1 cellular context compared by ENCODE assay signal in genomic region chr6:113190170-113190569, GRCh38.
TF ChIP-seq lines count a peak whose summit lies in the region.

No MANE protein-coding gene starts in this region.

TF ChIP-seq in SK-N-SH treated with all-trans-retinoic acid at 6 μM for 48 hours, 23 proteins besides CTCF, POLR2A, EP300 and RAD21 (continued from another document):
- TF ChIP-seq PATZ1 (CRISPR knock-in tag; IDR thresholded peaks at IDR 0.05; ENCODE audit: borderline replicate concordance): no peak
- TF ChIP-seq, protein P1, sequence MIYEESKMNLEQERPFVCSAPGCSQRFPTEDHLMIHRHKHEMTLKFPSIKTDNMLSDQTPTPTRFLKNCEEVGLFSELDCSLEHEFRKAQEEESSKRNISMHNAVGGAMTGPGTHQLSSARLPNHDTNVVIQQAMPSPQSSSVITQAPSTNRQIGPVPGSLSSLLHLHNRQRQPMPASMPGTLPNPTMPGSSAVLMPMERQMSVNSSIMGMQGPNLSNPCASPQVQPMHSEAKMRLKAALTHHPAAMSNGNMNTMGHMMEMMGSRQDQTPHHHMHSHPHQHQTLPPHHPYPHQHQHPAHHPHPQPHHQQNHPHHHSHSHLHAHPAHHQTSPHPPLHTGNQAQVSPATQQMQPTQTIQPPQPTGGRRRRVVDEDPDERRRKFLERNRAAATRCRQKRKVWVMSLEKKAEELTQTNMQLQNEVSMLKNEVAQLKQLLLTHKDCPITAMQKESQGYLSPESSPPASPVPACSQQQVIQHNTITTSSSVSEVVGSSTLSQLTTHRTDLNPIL (CRISPR knock-in tag; IDR thresholded peaks at IDR 0.05; ENCODE audit: low read depth): no peak
- TF ChIP-seq ARNTL (CRISPR knock-in tag; IDR thresholded peaks at IDR 0.05; ENCODE audit: borderline replicate concordance, low read depth): no peak
- TF ChIP-seq, protein P2, sequence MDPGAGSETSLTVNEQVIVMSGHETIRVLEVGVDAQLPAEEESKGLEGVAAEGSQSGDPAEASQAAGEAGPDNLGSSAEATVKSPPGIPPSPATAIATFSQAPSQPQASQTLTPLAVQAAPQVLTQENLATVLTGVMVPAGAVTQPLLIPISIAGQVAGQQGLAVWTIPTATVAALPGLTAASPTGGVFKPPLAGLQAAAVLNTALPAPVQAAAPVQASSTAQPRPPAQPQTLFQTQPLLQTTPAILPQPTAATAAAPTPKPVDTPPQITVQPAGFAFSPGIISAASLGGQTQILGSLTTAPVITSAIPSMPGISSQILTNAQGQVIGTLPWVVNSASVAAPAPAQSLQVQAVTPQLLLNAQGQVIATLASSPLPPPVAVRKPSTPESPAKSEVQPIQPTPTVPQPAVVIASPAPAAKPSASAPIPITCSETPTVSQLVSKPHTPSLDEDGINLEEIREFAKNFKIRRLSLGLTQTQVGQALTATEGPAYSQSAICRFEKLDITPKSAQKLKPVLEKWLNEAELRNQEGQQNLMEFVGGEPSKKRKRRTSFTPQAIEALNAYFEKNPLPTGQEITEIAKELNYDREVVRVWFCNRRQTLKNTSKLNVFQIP (CRISPR knock-in tag; IDR thresholded peaks at IDR 0.05; ENCODE audit: borderline replicate concordance, low read depth): no peak
- TF ChIP-seq TCF4 (CRISPR knock-in tag; IDR thresholded peaks at IDR 0.05; ENCODE audit: borderline replicate concordance): no peak
- TF ChIP-seq ESRRG (CRISPR knock-in tag; IDR thresholded peaks at IDR 0.05): no peak
- TF ChIP-seq OSR1 (CRISPR knock-in tag; IDR thresholded peaks at IDR 0.05): no peak
